Comparison of ENCODE assay signal across 8 cellular contexts in the genomic region with DNA sequence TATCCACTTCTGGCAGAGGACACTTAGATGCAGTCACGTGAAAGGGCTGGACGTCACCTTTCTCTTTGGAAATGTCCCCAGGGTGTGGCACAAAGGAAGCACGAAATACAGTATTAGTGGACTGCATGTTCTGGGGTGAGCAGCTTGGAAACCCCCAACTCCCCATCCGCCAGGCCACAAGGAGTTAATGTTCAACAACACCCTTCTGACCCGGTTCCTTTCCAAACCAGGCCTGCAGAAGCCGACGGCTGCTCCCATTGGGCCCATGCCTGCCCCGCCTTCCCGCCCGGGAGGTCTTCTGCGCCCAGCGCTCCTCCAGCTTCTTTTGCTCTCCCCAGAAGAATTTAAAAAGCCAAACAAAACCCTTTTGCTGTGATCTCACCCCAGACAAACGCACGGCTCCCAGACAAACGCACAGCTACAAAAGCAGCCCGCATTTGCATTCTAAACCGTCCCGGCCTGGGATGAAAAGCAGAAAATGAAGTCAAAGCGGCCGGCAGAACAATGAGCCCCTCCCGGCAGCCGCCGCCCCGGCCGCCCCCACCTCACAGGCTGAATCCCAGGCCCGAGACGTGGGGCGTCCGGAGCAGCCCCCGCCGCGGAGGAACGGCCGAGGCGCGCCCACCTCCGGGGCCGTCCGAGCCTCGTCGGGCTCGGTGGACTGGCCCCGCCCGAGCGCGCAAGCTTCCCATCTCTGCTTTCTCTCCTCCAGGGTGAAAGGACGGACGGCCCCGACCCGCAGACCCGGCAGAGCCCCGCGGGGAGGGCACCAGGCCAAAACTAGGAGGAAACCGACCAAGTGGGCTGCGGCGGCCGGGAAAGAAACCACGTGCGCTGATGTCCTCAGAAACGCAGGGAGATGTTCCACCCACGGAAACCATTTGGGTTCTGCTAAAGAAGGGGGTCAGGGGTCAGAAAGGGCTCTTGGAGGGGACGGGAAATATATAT.
DNase-seq lines count a peak whose midpoint lies in the region; ATAC-seq lines count a peak whose summit lies in the region.
"Had no signal": no experiment of that assay in that cellular context is flagged by ENCODE, and none has a peak within 500 bp of the region (broad histone marks: within the 10 kb centered on the region; RNA-seq: fewer than 3 reads in every experiment).

No MANE protein-coding gene starts in this region.

- peak overlapping the region; percentile 81 for H3K27ac ChIP-seq in cingulate gyrus (ENCODE audit: low read depth, low read length)

- no peak overlapping the region for H3K27ac Mint-ChIP-seq in stimulated activated naive B cell treated with anti-CD40 and anti-IgM and Interleukin-4, amounts not matched to agents 10 μg/mL and 1 μg/mL and 100 μg/mL, for 72 hours
- H3K27ac Mint-ChIP-seq: T-helper 1 cell treated with Interleukin-12 subunit alpha and Interleukin-12 subunit beta and Interleukin-4 antibody, amounts not matched to agents 30 μg/mL and 1 μg/mL, for 36 hours had no signal

- H3K4me1 Mint-ChIP-seq in stimulated activated naive B cell treated with anti-CD40 and anti-IgM and Interleukin-4, amounts not matched to agents 10 μg/mL and 1 μg/mL and 100 μg/mL, for 72 hours = peaks cover 21 to 24% of the 10 kb centered on the region in 2 donors

- peaks cover 0 to 2% of the 10 kb centered on the region in 2 donors for H3K36me3 Mint-ChIP-seq in stimulated activated naive B cell treated with anti-CD40 and anti-IgM and Interleukin-4, amounts not matched to agents 10 μg/mL and 1 μg/mL and 100 μg/mL, for 72 hours

- H3K4me3 Mint-ChIP-seq in stimulated activated naive B cell treated with anti-CD40 and anti-IgM and Interleukin-4, amounts not matched to agents 10 μg/mL and 1 μg/mL and 100 μg/mL, for 72 hours = peak overlapping the region; percentile 74 to 78
- H3K4me3 Mint-ChIP-seq: T-helper 1 cell treated with Interleukin-12 subunit alpha and Interleukin-12 subunit beta and Interleukin-4 antibody, amounts not matched to agents 30 μg/mL and 1 μg/mL, for 36 hours had no signal

- ATAC-seq in HG02840 (IDR thresholded peaks at IDR 0.05; ENCODE audit: low FRiP score, unreplicated experiment) (peak; percentile 55), HG02970 (IDR thresholded peaks at IDR 0.05; ENCODE audit: low FRiP score, unreplicated experiment) (no peak), GM19035 (IDR thresholded peaks at IDR 0.05; ENCODE audit: unreplicated experiment) (no peak)
- peak in 1 of 2 donors; percentile 14 for ATAC-seq in stimulated activated naive B cell treated with anti-CD40 and anti-IgM and Interleukin-4, amounts not matched to agents 10 μg/mL and 1 μg/mL and 100 μg/mL, for 72 hours (replicated peaks)

- H3K27me3 Mint-ChIP-seq in stimulated activated naive B cell treated with anti-CD40 and anti-IgM and Interleukin-4, amounts not matched to agents 10 μg/mL and 1 μg/mL and 100 μg/mL, for 72 hours = peaks cover 26 to 42% of the 10 kb centered on the region in 2 donors

- DNase-seq in kidney tubule cell (ENCODE audit: low spot score) (peak; percentile 87), SKM-1 (lab: John Stamatoyannopoulos, UW; ENCODE audit: unreplicated experiment) (no peak)
- DNase-seq in stimulated activated naive B cell treated with anti-CD40 and anti-IgM and Interleukin-4, amounts not matched to agents 10 μg/mL and 1 μg/mL and 100 μg/mL, for 72 hours = no peak

- H3K9me3 Mint-ChIP-seq in stimulated activated naive B cell treated with anti-CD40 and anti-IgM and Interleukin-4, amounts not matched to agents 10 μg/mL and 1 μg/mL and 100 μg/mL, for 72 hours = no peaks in the 10 kb centered on the region
- H3K9me3 Mint-ChIP-seq: T-helper 1 cell treated with Interleukin-12 subunit alpha and Interleukin-12 subunit beta and Interleukin-4 antibody, amounts not matched to agents 30 μg/mL and 1 μg/mL, for 36 hours had no signal
